Comparison of ENCODE assay signal across 17 cellular contexts in the genomic region with DNA sequence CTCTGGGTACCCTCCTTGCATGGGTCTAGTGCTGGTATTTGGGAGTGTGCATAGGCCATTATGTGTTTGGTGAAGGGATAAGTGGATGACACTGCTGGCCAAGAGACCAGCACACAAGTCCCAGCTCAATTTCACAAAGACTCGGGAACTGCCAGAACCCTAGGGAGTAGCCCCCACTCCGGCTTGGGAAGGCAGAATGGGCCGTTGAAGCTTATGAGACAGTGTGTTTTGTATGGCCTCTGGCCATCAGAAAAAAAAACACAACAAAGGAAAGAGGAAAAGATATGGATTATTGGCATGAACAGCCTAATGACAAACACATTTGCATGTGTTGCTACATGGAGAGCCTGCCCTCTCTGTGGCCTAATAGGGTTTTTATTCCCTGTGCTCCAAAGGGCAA.
DNase-seq lines count a peak whose midpoint lies in the region; ATAC-seq and TF ChIP-seq lines count a peak whose summit lies in the region.
"Had no signal": no experiment of that assay in that cellular context is flagged by ENCODE, and none has a peak within 500 bp of the region (broad histone marks: within the 10 kb centered on the region; RNA-seq: fewer than 3 reads in every experiment).

No MANE protein-coding gene starts in this region.

- DNase-seq in RPMI7951 (ENCODE audit: low read depth): peak; percentile 49
- DNase-seq in fibroblast of pulmonary artery (ENCODE audit: low read depth): peak; percentile 52
- DNase-seq in mesenteric fat pad (ENCODE audit: low spot score): peak; percentile 71
- no peak for DNase-seq in NCI-H524 (lab: John Stamatoyannopoulos, UW)
- DNase-seq: BE2C; CD4-positive, alpha-beta memory T cell; DMS153; DMS79; GDM1; H7; HFFc6 had no signal

- H3K9me3 ChIP-seq in BLaER1: no peaks in the 10 kb centered on the region
- H3K9me3 ChIP-seq: BE2C had no signal

- ATAC-seq in HG03159 (IDR thresholded peaks at IDR 0.05; ENCODE audit: unreplicated experiment): no peak
- ATAC-seq: GM23338, HCT116, HepG2 had no signal

- no peak overlapping the region for H3K9ac ChIP-seq in BLaER1

- H3K4me1 ChIP-seq in BLaER1: no peaks in the 10 kb centered on the region

- no peak for TF ChIP-seq CTCF in fibroblast of pulmonary artery (IDR thresholded peaks at IDR 0.05; ENCODE audit: low read length, missing control alignments)

- H3K36me3 ChIP-seq in BLaER1: no peaks in the 10 kb centered on the region
- H3K36me3 ChIP-seq: BE2C had no signal

- no peaks in the 10 kb centered on the region for H4K20me1 ChIP-seq in BLaER1

- H3K27ac ChIP-seq in BLaER1: no peak overlapping the region
- H3K27ac ChIP-seq: C4-2B had no signal

- 0 out of 2 replicates have a peak overlapping the region, but pooled peaks have one; percentile 13 for H3K4me2 ChIP-seq in BLaER1
- H3K4me2 ChIP-seq: GM23338 had no signal

- no peaks in the 10 kb centered on the region for H3K27me3 ChIP-seq in BLaER1
- H3K27me3 ChIP-seq: BE2C had no signal

- H3K4me3 ChIP-seq in BLaER1 (no peak overlapping the region), fibroblast of pulmonary artery (replicated peaks; ENCODE audit: low read depth, low read length) (no peak overlapping the region)
- H3K4me3 ChIP-seq: GM23338 had no signal

Comparison
In these comparisons a context has a peak if more than half of its experiments do, and no peak if none do; other contexts are left out.
1. DNase-seq: peak in RPMI7951 (single experiment), fibroblast of pulmonary artery (single experiment) and mesenteric fat pad (single experiment); none in NCI-H524 (0 of 2).